Comparison of ENCODE assay signal across 1 cellular context in genomic region chr2:73233154-73233931, GRCh38.
TF ChIP-seq lines count a peak whose summit lies in the region.

TSS of gene PRADC1 (minus strand) at chr2:73233239. CDS start at chr2:73233160, 79 bp downstream.

TF ChIP-seq in HepG2, 621 proteins besides CTCF, POLR2A, EP300 and RAD21 (continued from another document and continues in another):
- TF ChIP-seq CSRNP2 (CRISPR knock-in tag; conservative IDR thresholded peaks at IDR 0.05; ENCODE audit: low read depth) (no peak), ZSCAN12 (CRISPR knock-in tag; IDR thresholded peaks at IDR 0.05) (no peak), PHB2 (IDR thresholded peaks at IDR 0.05; ENCODE audit: partially characterized antibody) (no peak), ZNF746 (CRISPR knock-in tag; IDR thresholded peaks at IDR 0.05) (no peak; the same call in 1 of the 2 replicates), ZNF263 (CRISPR knock-in tag; IDR thresholded peaks at IDR 0.05) (peak; percentile 96), ZBTB4 (CRISPR knock-in tag; IDR thresholded peaks at IDR 0.05; ENCODE audit: borderline replicate concordance) (no peak), NFAT5 (CRISPR knock-in tag; IDR thresholded peaks at IDR 0.05) (0 out of 2 replicates have a peak, but pooled peaks have one; percentile 48), ZBTB37 (CRISPR knock-in tag; IDR thresholded peaks at IDR 0.05) (no peak), U2AF2 (IDR thresholded peaks at IDR 0.05; ENCODE audit: low read depth, low read length) (no peak), ZNF605 (CRISPR knock-in tag; IDR thresholded peaks at IDR 0.05) (peak; percentile 66; the same call in 1 of the 2 replicates), JARID2 (CRISPR knock-in tag; IDR thresholded peaks at IDR 0.05; ENCODE audit: insufficient replicate concordance) (no peak), ARID4A (CRISPR knock-in tag; IDR thresholded peaks at IDR 0.05; ENCODE audit: borderline replicate concordance) (peak; percentile 100), ZBED4 (CRISPR knock-in tag; IDR thresholded peaks at IDR 0.05; ENCODE audit: borderline replicate concordance) (no peak; the same call in 1 of the 2 replicates), YEATS2 (CRISPR knock-in tag; IDR thresholded peaks at IDR 0.05; ENCODE audit: borderline replicate concordance) (peak; percentile 84), HNRNPL (IDR thresholded peaks at IDR 0.05; ENCODE audit: low read depth, low read length) (no peak), HMGXB3 (CRISPR knock-in tag; IDR thresholded peaks at IDR 0.05; ENCODE audit: borderline replicate concordance) (0 out of 2 replicates have a peak, but pooled peaks have one; percentile 75), KMT2A (CRISPR knock-in tag; IDR thresholded peaks at IDR 0.05) (peak; percentile 46; the same call in 1 of the 2 replicates), KDM4B (CRISPR knock-in tag; IDR thresholded peaks at IDR 0.05) (peak; percentile 37; the same call in 1 of the 2 replicates), ZBTB46 (CRISPR knock-in tag; IDR thresholded peaks at IDR 0.05; ENCODE audit: borderline replicate concordance) (no peak), BHLHE40 (IDR thresholded peaks at IDR 0.05; ENCODE audit: low read length) (no peak), ZMYM4 (CRISPR knock-in tag; IDR thresholded peaks at IDR 0.05) (peak; percentile 54; the same call in 1 of the 2 replicates)
